In the genomic region with DNA sequence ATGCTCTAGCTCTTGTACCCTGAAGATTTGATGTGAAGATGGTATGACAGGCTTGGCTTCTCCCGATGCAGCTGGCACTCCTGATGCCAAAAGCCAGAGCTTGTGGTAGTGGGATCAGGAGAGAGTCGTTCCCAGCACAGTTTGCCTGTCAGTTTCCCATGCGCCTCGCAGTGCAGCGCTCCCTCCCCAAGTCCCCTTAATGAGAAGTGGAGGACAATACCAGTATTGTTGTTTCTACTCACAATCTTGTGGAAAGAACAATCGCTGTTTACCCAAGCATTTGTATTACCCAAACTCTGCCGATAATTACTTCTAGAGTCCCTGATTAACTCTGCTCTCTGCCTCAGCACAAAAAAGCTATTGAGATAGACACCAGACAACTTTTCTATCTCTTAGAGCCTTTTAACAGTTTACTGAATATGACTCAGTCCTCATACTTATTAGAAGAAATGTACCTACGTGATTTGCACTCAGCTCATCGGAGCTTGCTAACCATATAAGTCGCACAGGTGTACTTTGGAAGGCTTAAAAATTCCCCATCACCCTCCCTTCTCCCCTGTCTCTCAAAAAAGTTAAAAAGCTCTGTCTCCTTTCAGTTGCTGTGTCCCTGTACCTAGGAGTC, we compare ENCODE assay signal across 20 cellular contexts.
DNase-seq lines count a peak whose midpoint lies in the region; ATAC-seq and TF ChIP-seq lines count a peak whose summit lies in the region.
"Had no signal": no experiment of that assay in that cellular context is flagged by ENCODE, and none has a peak within 500 bp of the region (broad histone marks: within the 10 kb centered on the region; RNA-seq: fewer than 3 reads in every experiment).

No MANE protein-coding gene starts in this region.

- no peaks in the 10 kb centered on the region for H3K4me1 ChIP-seq in RWPE2 (ENCODE audit: insufficient read depth, poor library complexity, severe bottlenecking)

- no peaks in the 10 kb centered on the region for H3K27me3 Mint-ChIP-seq in neural crest cell (ENCODE audit: low read depth)

- H3K4me3 Mint-ChIP-seq in neural crest cell, result peak overlapping the region; percentile 7
- H3K4me3 Mint-ChIP-seq: CD4-positive, alpha-beta T cell; central memory CD8-positive, alpha-beta T cell; naive thymus-derived CD4-positive, alpha-beta T cell; T-helper 1 cell treated with Interleukin-12 subunit alpha and Interleukin-12 subunit beta and Interleukin-4 antibody, amounts not matched to agents 30 μg/mL and 1 μg/mL, for 36 hours had no signal

- no peaks in the 10 kb centered on the region for H3K36me3 ChIP-seq in RWPE2 (ENCODE audit: low read depth)

- no peak for TF ChIP-seq CTCF in RWPE2 (IDR thresholded peaks at IDR 0.05; ENCODE audit: poor library complexity, severe bottlenecking)
- TF ChIP-seq CTCF in neural crest cell (conservative IDR thresholded peaks at IDR 0.05), result no peak

- no peak overlapping the region for H3K27ac Mint-ChIP-seq in neural crest cell (ENCODE audit: unreplicated experiment)
- H3K27ac Mint-ChIP-seq: CD4-positive, alpha-beta T cell; naive thymus-derived CD4-positive, alpha-beta T cell; T-helper 1 cell treated with Interleukin-12 subunit alpha and Interleukin-12 subunit beta and Interleukin-4 antibody, amounts not matched to agents 30 μg/mL and 1 μg/mL, for 36 hours had no signal

- H3K4me1 Mint-ChIP-seq in neural crest cell, result peaks cover 26% of the 10 kb centered on the region

- H3K36me3 Mint-ChIP-seq in neural crest cell (ENCODE audit: low read depth), result no peaks in the 10 kb centered on the region
- H3K36me3 Mint-ChIP-seq: naive thymus-derived CD4-positive, alpha-beta T cell had no signal

- peaks cover 44% of the 10 kb centered on the region for H3K27me3 ChIP-seq in RWPE2 (ENCODE audit: insufficient read depth, poor library complexity, severe bottlenecking)

- no peaks in the 10 kb centered on the region for H3K9me3 Mint-ChIP-seq in neural crest cell
- H3K9me3 Mint-ChIP-seq: CD4-positive, alpha-beta T cell; central memory CD8-positive, alpha-beta T cell; T-helper 1 cell treated with Interleukin-12 subunit alpha and Interleukin-12 subunit beta and Interleukin-4 antibody, amounts not matched to agents 30 μg/mL and 1 μg/mL, for 36 hours had no signal

- H3K4me3 ChIP-seq in RWPE2 (ENCODE audit: severe bottlenecking), result no peak overlapping the region

- no peak overlapping the region for H3K27ac ChIP-seq in RWPE2 (ENCODE audit: poor library complexity, severe bottlenecking)
- H3K27ac ChIP-seq: RWPE1 had no signal

- intact Hi-C loops in head of caudate nucleus (cut with DNase I), result loop anchor here (10.0 kb wide), 1 partner anchor 123 kb away; no protein-coding TSS in a partner anchor

- ATAC-seq in RWPE2 (ENCODE audit: low read depth), result peak; percentile 23; the same call in 1 of the 3 replicates
- ATAC-seq in HG03139 (IDR thresholded peaks at IDR 0.05; ENCODE audit: unreplicated experiment), result no peak
- ATAC-seq in HG02973 (IDR thresholded peaks at IDR 0.05; ENCODE audit: unreplicated experiment), result no peak
- ATAC-seq: naive thymus-derived CD4-positive, alpha-beta T cell; right cardiac atrium had no signal

- DNase-seq in ELF-1 (ENCODE audit: low read depth, low spot score) (peak; percentile 12), RWPE2 (ENCODE audit: low spot score) (no peak), head of caudate nucleus (peak; percentile 37 to 83 (median 58)), neural crest cell (ENCODE audit: low read depth, low spot score) (no peak), NCI-H510A treated with DMSO at 0.1 percent for 48 hours (lab: John Stamatoyannopoulos, UW) (no peak)
- no peak for DNase-seq in activated effector memory CD4-positive, alpha-beta T cell treated with Interleukin-2 at 50 U/mL for 16 hours
- DNase-seq: ACHN; activated CD4-positive, CD25-positive, alpha-beta regulatory T cell; activated CD8-positive, alpha-beta memory T cell treated with anti-CD3 and anti-CD28 coated beads for 24 hours; CD4-positive, alpha-beta T cell; DND-41; Kasumi-1; naive thymus-derived CD4-positive, alpha-beta T cell; NCI-H1417 treated with DMSO at 0.1 percent for 48 hours; right cardiac atrium had no signal

- H3K9me3 ChIP-seq in RWPE2 (ENCODE audit: severe bottlenecking), result no peaks in the 10 kb centered on the region

Comparison
In these comparisons a context has a peak if more than half of its experiments do, and no peak if none do; other contexts are left out.
1. DNase-seq: peak in ELF-1 (single experiment) and head of caudate nucleus (42 of 42); none in RWPE2 (single experiment), neural crest cell (single experiment), NCI-H510A treated with DMSO at 0.1 percent for 48 hours (single experiment) and activated effector memory CD4-positive, alpha-beta T cell treated with Interleukin-2 at 50 U/mL for 16 hours (single experiment).